Comparison of ENCODE assay signal across 2 cellular contexts in genomic region chr14:33933386-33933934, GRCh38.
TF ChIP-seq lines count a peak whose summit lies in the region.

No MANE protein-coding gene starts in this region.

TF ChIP-seq in A549, 52 proteins besides CTCF, POLR2A, EP300 and RAD21:
- TF ChIP-seq MAFK (IDR thresholded peaks at IDR 0.05; ENCODE audit: partially characterized antibody) (no peak), RNF2 (IDR thresholded peaks at IDR 0.05; ENCODE audit: borderline replicate concordance, low read depth) (no peak)

TF ChIP-seq in H1, 55 proteins besides CTCF, POLR2A, EP300 and RAD21:
- TF ChIP-seq PHF8 (conservative IDR thresholded peaks at IDR 0.05; ENCODE audit: low read depth, low read length): no peak
- TF ChIP-seq HDAC6 (IDR thresholded peaks at IDR 0.05; ENCODE audit: low read depth, low read length): no peak
- TF ChIP-seq TAF7 (optimal IDR thresholded peaks at IDR 0.05; ENCODE audit: borderline replicate concordance, low read depth, low read length): no peak
- TF ChIP-seq EGR1 (IDR thresholded peaks at IDR 0.05; ENCODE audit: borderline replicate concordance, low read depth, low read length): no peak
- TF ChIP-seq POU5F1 (IDR thresholded peaks at IDR 0.05; ENCODE audit: low read depth, low read length): no peak
- TF ChIP-seq NANOG (IDR thresholded peaks at IDR 0.05; ENCODE audit: insufficient read depth, low read depth, low read length, poor library complexity, severe bottlenecking): no peak
- no peak for TF ChIP-seq SUZ12 (IDR thresholded peaks at IDR 0.05; ENCODE audit: low read length)
- TF ChIP-seq JUN (IDR thresholded peaks at IDR 0.05; ENCODE audit: low read depth, low read length): no peak
- TF ChIP-seq RBBP5 (IDR thresholded peaks at IDR 0.05; ENCODE audit: borderline replicate concordance, low read depth, low read length): no peak
- TF ChIP-seq SRF (IDR thresholded peaks at IDR 0.05; ENCODE audit: low read depth, low read length): no peak
- no peak for TF ChIP-seq GABPA (IDR thresholded peaks at IDR 0.05; ENCODE audit: borderline replicate concordance, insufficient read depth, low read length)
- TF ChIP-seq SAP30 (IDR thresholded peaks at IDR 0.05; ENCODE audit: insufficient read depth, insufficient replicate concordance, low read length): no peak
- no peak for TF ChIP-seq BCL11A (IDR thresholded peaks at IDR 0.05; ENCODE audit: low read depth in 2 of 2, low read length in 2 of 2)
- TF ChIP-seq EZH2 (IDR thresholded peaks at IDR 0.05; ENCODE audit: low read depth, low read length, severe bottlenecking): no peak
- TF ChIP-seq CHD1 (IDR thresholded peaks at IDR 0.05; ENCODE audit: low read depth, low read length): no peak
- no peak for TF ChIP-seq POLR2AphosphoS5 (IDR thresholded peaks at IDR 0.05; ENCODE audit: low read depth, low read length)
- no peak for TF ChIP-seq TAF1 (IDR thresholded peaks at IDR 0.05; ENCODE audit: low read depth, low read length)
TF ChIP-seq in H1: peak in this region for 0.
